ENCODE assay signal across 1 cellular context in genomic region chr6:121620002-121620740, GRCh38.
TF ChIP-seq lines count a peak whose summit lies in the region.

No MANE protein-coding gene starts in this region.

TF ChIP-seq in GM23338, 12 proteins besides CTCF, POLR2A, EP300 and RAD21 (continued from another document):
- TF ChIP-seq REST (IDR thresholded peaks at IDR 0.05; ENCODE audit: unreplicated experiment) (no peak), JUNB (IDR thresholded peaks at IDR 0.05; ENCODE audit: unreplicated experiment) (no peak), POLR2AphosphoS5 (IDR thresholded peaks at IDR 0.05; ENCODE audit: low read depth) (no peak)
TF ChIP-seq in GM23338: peak in this region for 2.
